2 cellular contexts compared by ENCODE assay signal in the genomic region with DNA sequence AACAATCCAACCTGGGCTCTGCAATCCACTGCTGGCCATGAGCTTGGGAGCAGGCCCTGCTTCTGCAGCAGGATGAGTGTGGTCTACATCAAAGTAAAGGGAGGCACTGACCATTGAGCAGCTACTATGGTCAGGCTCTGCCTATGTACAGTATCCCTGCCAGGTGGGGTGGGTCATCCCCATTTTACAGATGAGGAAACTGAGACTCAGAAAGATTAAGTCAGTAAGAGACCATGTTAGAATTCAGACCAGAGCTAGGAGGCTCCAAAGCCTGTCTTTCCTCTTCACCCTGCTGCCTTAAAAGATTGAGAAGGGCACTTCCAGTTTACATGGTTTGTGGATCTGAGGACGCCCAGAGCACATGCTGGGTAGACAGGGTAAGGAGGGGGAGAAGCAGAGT.
TF ChIP-seq lines count a peak whose summit lies in the region.

No MANE protein-coding gene starts in this region.

TF ChIP-seq in K562, 482 proteins besides CTCF, POLR2A, EP300 and RAD21:
- TF ChIP-seq RBM25 (IDR thresholded peaks at IDR 0.05; ENCODE audit: low read depth, low read length, severe bottlenecking) (peak; percentile 77), BCOR (IDR thresholded peaks at IDR 0.05) (0 out of 2 replicates have a peak, but pooled peaks have one; percentile 52), BDP1 (IDR thresholded peaks at IDR 0.05; ENCODE audit: insufficient read depth, insufficient read length) (no peak), SRF (CRISPR knock-in tag; IDR thresholded peaks at IDR 0.05) (no peak)

TF ChIP-seq in H1, 55 proteins besides CTCF, POLR2A, EP300 and RAD21:
- no peak for TF ChIP-seq SUZ12 (IDR thresholded peaks at IDR 0.05; ENCODE audit: low read length)
- TF ChIP-seq HDAC6 (IDR thresholded peaks at IDR 0.05; ENCODE audit: low read depth, low read length), result no peak
- TF ChIP-seq ZNF274 (IDR thresholded peaks at IDR 0.05; ENCODE audit: borderline replicate concordance, extremely low read depth, low read length), result no peak
- TF ChIP-seq SAP30 (IDR thresholded peaks at IDR 0.05; ENCODE audit: insufficient read depth, insufficient replicate concordance, low read length), result no peak
- TF ChIP-seq JUND (IDR thresholded peaks at IDR 0.05; ENCODE audit: low read length), result no peak
